Comparison of ENCODE assay signal across 8 cellular contexts in the genomic region with DNA sequence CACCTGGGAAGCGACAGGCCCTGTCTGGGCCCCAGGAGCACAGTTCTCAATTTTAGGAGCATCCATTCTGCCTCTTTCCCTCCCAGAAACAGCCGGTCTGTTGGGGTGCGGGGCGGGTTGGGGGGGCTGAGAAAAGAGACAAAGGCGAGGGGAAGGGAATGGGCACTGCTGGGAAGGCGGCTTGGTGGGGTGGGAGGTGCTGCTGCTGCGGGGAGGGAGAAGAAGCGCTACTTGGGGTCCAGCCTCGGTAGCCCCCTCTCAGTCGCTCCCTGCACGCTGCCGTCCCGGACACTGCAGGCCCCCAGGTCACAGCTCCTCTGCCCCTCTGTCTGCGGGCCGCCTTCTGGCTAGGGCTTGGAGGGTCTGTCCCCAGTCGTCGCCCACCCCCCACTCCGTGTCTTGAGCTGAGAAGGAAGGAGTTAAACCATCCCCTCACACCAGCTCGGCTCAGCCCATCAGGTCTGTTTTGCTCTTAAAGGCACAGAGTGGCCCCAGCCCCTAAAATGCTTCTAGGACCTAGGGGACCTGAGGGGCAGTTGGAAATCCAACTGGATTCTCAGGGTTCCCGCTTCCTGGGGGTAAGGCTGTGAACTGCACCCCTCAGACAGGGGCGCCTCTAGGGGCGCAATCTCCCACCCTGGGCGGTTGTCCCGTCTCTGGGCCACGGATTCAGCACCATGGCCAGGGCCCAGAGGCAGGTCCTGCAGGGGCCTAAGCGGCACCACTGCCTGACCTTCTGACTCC. TPM values are rescaled to one million over a fixed set of nuclear protein-coding genes. Genes with fewer than 3 reads are reported as not detected.
DNase-seq lines count a peak whose midpoint lies in the region; ATAC-seq, FAIRE-seq and TF ChIP-seq lines count a peak whose summit lies in the region.

No MANE protein-coding gene starts in this region.

- H3K9ac ChIP-seq in kidney (ENCODE audit: low read length in 2 of 2): no peak overlapping the region

- DNase-seq in GM19238 (ENCODE audit: insufficient read length, low spot score): peak; percentile 24
- no peak for DNase-seq in OCI-LY7 (ENCODE audit: low spot score)
- peak; percentile 53 for DNase-seq in dermis blood vessel endothelial cell
- DNase-seq in mucosa of descending colon: no peak
- DNase-seq in activated T-helper 1 cell treated with anti-CD3 and anti-CD28 coated beads, Interleukin-12 subunit alpha, Interleukin-12 subunit beta, Interleukin-2, Interleukin-4 antibody, amounts not matched to agents 30 ng/mL and 10 ng/mL and 1 ng/mL, durations not matched to agents 14 hours and 24 hours and 36 hours (ENCODE audit: low spot score): no peak
- DNase-seq in kidney: no peak
- no peak for DNase-seq in RCC 7860 (ENCODE audit: low spot score)

- H3K9me3 ChIP-seq in OCI-LY7 (ENCODE audit: low read length) (no peaks in the 10 kb centered on the region), mucosa of descending colon (no peaks in the 10 kb centered on the region), kidney (ENCODE audit: control insufficient read depth in 1 of 2, low read length in 2 of 2) (no peaks in the 10 kb centered on the region)

- H3K27me3 Mint-ChIP-seq in activated T-helper 1 cell treated with anti-CD3 and anti-CD28 coated beads, Interleukin-12 subunit alpha, Interleukin-12 subunit beta, Interleukin-2, Interleukin-4 antibody, amounts not matched to agents 30 ng/mL and 10 ng/mL and 1 ng/mL, durations not matched to agents 14 hours and 24 hours and 36 hours (ENCODE audit: insufficient read depth): peaks cover 30% of the 10 kb centered on the region

- H3K4me1 Mint-ChIP-seq in activated T-helper 1 cell treated with anti-CD3 and anti-CD28 coated beads, Interleukin-12 subunit alpha, Interleukin-12 subunit beta, Interleukin-2, Interleukin-4 antibody, amounts not matched to agents 30 ng/mL and 10 ng/mL and 1 ng/mL, durations not matched to agents 14 hours and 24 hours and 36 hours (ENCODE audit: low read depth): no peaks in the 10 kb centered on the region

- H3K27ac ChIP-seq in OCI-LY7 (ENCODE audit: low read depth, low read length, poor library complexity, severe bottlenecking) (no peak overlapping the region), kidney (ENCODE audit: low read depth in 2 of 2, low read length in 2 of 2) (no peak overlapping the region)

- H3K9me3 Mint-ChIP-seq in activated T-helper 1 cell treated with anti-CD3 and anti-CD28 coated beads, Interleukin-12 subunit alpha, Interleukin-12 subunit beta, Interleukin-2, Interleukin-4 antibody, amounts not matched to agents 30 ng/mL and 10 ng/mL and 1 ng/mL, durations not matched to agents 14 hours and 24 hours and 36 hours: no peaks in the 10 kb centered on the region

- intact Hi-C loops in OCI-LY7 (cut with micrococcal nuclease; ENCODE audit: unreplicated experiment) (no loop called here), mucosa of descending colon (cut with DNase I, micrococcal nuclease) (no loop called here), kidney (cut with DNase I) (no loop called here)
- intact Hi-C loops in activated T-helper 1 cell treated with anti-CD3 and anti-CD28 coated beads, Interleukin-12 subunit alpha, Interleukin-12 subunit beta, Interleukin-2, Interleukin-4 antibody, amounts not matched to agents 30 ng/mL and 10 ng/mL and 1 ng/mL, durations not matched to agents 14 hours and 24 hours and 36 hours (cut with micrococcal nuclease): no loop called here

- H3K36me3 Mint-ChIP-seq in activated T-helper 1 cell treated with anti-CD3 and anti-CD28 coated beads, Interleukin-12 subunit alpha, Interleukin-12 subunit beta, Interleukin-2, Interleukin-4 antibody, amounts not matched to agents 30 ng/mL and 10 ng/mL and 1 ng/mL, durations not matched to agents 14 hours and 24 hours and 36 hours (ENCODE audit: low read depth): no peaks in the 10 kb centered on the region

- no peaks in the 10 kb centered on the region for H3K79me2 ChIP-seq in OCI-LY7 (ENCODE audit: insufficient read depth, low read depth, low read length)

- POLR2A ChIA-PET in OCI-LY7 (lab: Charles Lee): interaction anchor here (0.9 kb wide), 1 partner anchor 1546 kb away, joined by 4 read pairs; no protein-coding TSS in a partner anchor

- CTCF ChIA-PET in OCI-LY7 (lab: Charles Lee; ENCODE audit: unreplicated experiment): no interaction called here

- H3K27ac Mint-ChIP-seq in activated T-helper 1 cell treated with anti-CD3 and anti-CD28 coated beads, Interleukin-12 subunit alpha, Interleukin-12 subunit beta, Interleukin-2, Interleukin-4 antibody, amounts not matched to agents 30 ng/mL and 10 ng/mL and 1 ng/mL, durations not matched to agents 14 hours and 24 hours and 36 hours: no peak overlapping the region

- TF ChIP-seq CTCF in OCI-LY7 (conservative IDR thresholded peaks at IDR 0.05; ENCODE audit: low read length) (0 out of 2 replicates have a peak, but pooled peaks have one; percentile 14), mucosa of descending colon (IDR thresholded peaks at IDR 0.05) (no peak), kidney (IDR thresholded peaks at IDR 0.05; ENCODE audit: borderline replicate concordance, extremely low read depth, insufficient read depth) (no peak)

- no peaks in the 10 kb centered on the region for H3K36me3 ChIP-seq in OCI-LY7 (ENCODE audit: insufficient read depth, low read length)
- H3K36me3 ChIP-seq in mucosa of descending colon (ENCODE audit: low read depth): no peaks in the 10 kb centered on the region
- H3K36me3 ChIP-seq in kidney (ENCODE audit: control insufficient read depth in 1 of 2, insufficient read depth in 2 of 2, low read length in 2 of 2): no peaks in the 10 kb centered on the region

- H3K4me2 ChIP-seq in OCI-LY7 (ENCODE audit: low read length): no peak overlapping the region

- no peaks in the 10 kb centered on the region for H4K20me1 ChIP-seq in OCI-LY7 (ENCODE audit: insufficient read depth, low read length)

- peak; percentile 22 for ATAC-seq in mucosa of descending colon
- no peak for ATAC-seq in HG02973 (IDR thresholded peaks at IDR 0.05; ENCODE audit: unreplicated experiment)

- BruUV-seq in OCI-LY7 (replicated peaks; lab: Mats Ljungman, UMichigan): no TSS peak

- FAIRE-seq in kidney (lab: Jason Lieb, UNC): no peak
- FAIRE-seq in RCC 7860 (lab: Jason Lieb, UNC): no peak

- no peak overlapping the region for H3K4me3 Mint-ChIP-seq in activated T-helper 1 cell treated with anti-CD3 and anti-CD28 coated beads, Interleukin-12 subunit alpha, Interleukin-12 subunit beta, Interleukin-2, Interleukin-4 antibody, amounts not matched to agents 30 ng/mL and 10 ng/mL and 1 ng/mL, durations not matched to agents 14 hours and 24 hours and 36 hours

- H3K4me3 ChIP-seq in OCI-LY7 (ENCODE audit: low read depth, low read length, poor library complexity, severe bottlenecking) (no peak overlapping the region), mucosa of descending colon (no peak overlapping the region), kidney (ENCODE audit: low read length in 2 of 2) (no peak overlapping the region)

- no peaks in the 10 kb centered on the region for H3K9me2 ChIP-seq in OCI-LY7 (ENCODE audit: insufficient read depth, low read length)

- H3K4me1 ChIP-seq in OCI-LY7 (ENCODE audit: insufficient read depth, low read length, poor library complexity, severe bottlenecking) (no peaks in the 10 kb centered on the region), mucosa of descending colon (ENCODE audit: low read depth) (no peaks in the 10 kb centered on the region), kidney (ENCODE audit: control insufficient read depth in 1 of 2, insufficient read depth in 1 of 2, low read depth in 1 of 2, low read length in 2 of 2) (no peaks in the 10 kb centered on the region)

- no peak overlapping the region for H2AFZ ChIP-seq in OCI-LY7 (ENCODE audit: low read length)

RNA-seq across cellular contexts. Expression of a gene that starts 0.7 kb away (rescaled TPM):
- total RNA-seq in OCI-LY7 (2014; rRNA removed; shearing (Covaris generic)): not detected in 2 replicates
- total RNA-seq in OCI-LY7 (2022) (0.27 TPM in 1 of 2 replicates, not detected in the other), dermis blood vessel endothelial cell (not detected in 2 replicates), mucosa of descending colon (under 1 TPM in 1 of 3 donors, not detected in 2; 0.25 TPM), kidney (not detected)
- total RNA-seq in activated T-helper 1 cell treated with anti-CD3 and anti-CD28 coated beads, Interleukin-12 subunit alpha, Interleukin-12 subunit beta, Interleukin-2, Interleukin-4 antibody, amounts not matched to agents 30 ng/mL and 10 ng/mL and 1 ng/mL, durations not matched to agents 14 hours and 24 hours and 36 hours: 0.08 TPM in 1 of 2 replicates, not detected in the other
- not detected for polyA plus RNA-seq in kidney (ENCODE audit: insufficient read depth, low read depth, low replicate concordance)

RNA-seq across cellular contexts. Expression of a gene that starts 37.3 kb away (rescaled TPM):
- 24.5 and 28.1 TPM in 2 replicates for total RNA-seq in OCI-LY7 (2014; rRNA removed; shearing (Covaris generic))
- 31.9 and 35.9 TPM in 2 replicates for total RNA-seq in OCI-LY7 (2022)
- total RNA-seq in dermis blood vessel endothelial cell: 39.6 and 55.6 TPM in 2 replicates
- 10 to 100 TPM; 32.1 to 40.1 (median 32.5) TPM for total RNA-seq in mucosa of descending colon
- 22.0 and 23.4 TPM in 2 replicates for total RNA-seq in activated T-helper 1 cell treated with anti-CD3 and anti-CD28 coated beads, Interleukin-12 subunit alpha, Interleukin-12 subunit beta, Interleukin-2, Interleukin-4 antibody, amounts not matched to agents 30 ng/mL and 10 ng/mL and 1 ng/mL, durations not matched to agents 14 hours and 24 hours and 36 hours
- total RNA-seq in kidney: 33.5 TPM
- 29.3 TPM for polyA plus RNA-seq in kidney (ENCODE audit: insufficient read depth, low read depth, low replicate concordance)

Comparison
In these comparisons a context has a peak if more than half of its experiments do, and no peak if none do; other contexts are left out.
1. DNase-seq: peak in GM19238 (single experiment) and dermis blood vessel endothelial cell (single experiment); none in OCI-LY7 (single experiment), mucosa of descending colon (0 of 3), activated T-helper 1 cell treated with anti-CD3 and anti-CD28 coated beads, Interleukin-12 subunit alpha, Interleukin-12 subunit beta, Interleukin-2, Interleukin-4 antibody, amounts not matched to agents 30 ng/mL and 10 ng/mL and 1 ng/mL, durations not matched to agents 14 hours and 24 hours and 36 hours (single experiment), kidney (single experiment) and RCC 7860 (single experiment).